Comparison of ENCODE assay signal across 1 cellular context in genomic region chr7:2282185-2282751, GRCh38.
TF ChIP-seq lines count a peak whose summit lies in the region.

No MANE protein-coding gene starts in this region.

TF ChIP-seq in WTC11, 78 proteins besides CTCF, POLR2A, EP300 and RAD21 (continued from another document):
- TF ChIP-seq AFF4 (CRISPR knock-in tag; IDR thresholded peaks at IDR 0.05; ENCODE audit: borderline replicate concordance), result no peak
- no peak for TF ChIP-seq SMAD3 (CRISPR knock-in tag; IDR thresholded peaks at IDR 0.05; ENCODE audit: borderline replicate concordance)
- no peak for TF ChIP-seq GRHL2 (CRISPR knock-in tag; IDR thresholded peaks at IDR 0.05; ENCODE audit: insufficient replicate concordance, severe bottlenecking)
- TF ChIP-seq STAT6 (CRISPR knock-in tag; conservative IDR thresholded peaks at IDR 0.05; ENCODE audit: low read depth), result no peak
- no peak for TF ChIP-seq NR3C1 (CRISPR knock-in tag; conservative IDR thresholded peaks at IDR 0.05; ENCODE audit: low read depth)
- no peak for TF ChIP-seq ATF3 (CRISPR knock-in tag; conservative IDR thresholded peaks at IDR 0.05)
